Comparison of ENCODE assay signal across 13 cellular contexts in the genomic region with DNA sequence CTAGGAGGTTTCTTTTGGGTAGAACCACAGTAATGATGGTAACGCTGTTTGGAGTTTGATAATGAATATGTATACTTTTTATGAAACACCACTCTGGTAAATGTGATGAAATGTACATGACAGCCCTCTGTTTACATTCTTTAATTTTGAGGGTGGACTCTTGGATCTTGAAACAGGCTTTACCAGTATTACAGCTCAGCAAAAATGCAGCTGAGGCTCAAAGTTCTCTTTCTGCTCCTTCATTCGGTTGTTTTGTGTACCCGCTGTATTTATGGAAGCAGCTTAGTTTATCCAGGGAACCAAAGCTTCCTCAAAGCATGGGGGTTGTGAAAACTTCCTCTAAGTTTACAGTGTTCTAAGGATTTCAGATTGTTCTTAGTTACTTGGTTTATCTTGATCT. TPM values are rescaled to one million over a fixed set of nuclear protein-coding genes. Genes with fewer than 3 reads are reported as not detected.
DNase-seq lines count a peak whose midpoint lies in the region; ATAC-seq, FAIRE-seq and TF ChIP-seq lines count a peak whose summit lies in the region.
"Had no signal": no experiment of that assay in that cellular context is flagged by ENCODE, and none has a peak within 500 bp of the region (broad histone marks: within the 10 kb centered on the region; RNA-seq: fewer than 3 reads in every experiment).

No MANE protein-coding gene starts in this region.

- no peak for FAIRE-seq in HTR-8/SVneo (lab: Jason Lieb, UNC)

- DNase-seq in GM23248 (no peak), SJSA1 (ENCODE audit: low read depth in 1 of 2, low spot score in 2 of 2) (no peak), fibroblast of the conjunctiva (ENCODE audit: low read depth) (peak; percentile 47), pons (ENCODE audit: low spot score) (peak; percentile 35), adrenal gland (no peak), activated T-cell treated with anti-CD3 and anti-CD28 coated beads for 4 hours (no peak), HTR-8/SVneo (ENCODE audit: insufficient read length, low spot score) (no peak)
- DNase-seq: activated B cell treated with CpG ODN at 0.5 μM for 24 hours, left cardiac atrium had no signal

- H3K4me1 ChIP-seq in GM23248 (ENCODE audit: insufficient read depth) (peaks cover 17% of the 10 kb centered on the region), SJSA1 (replicated peaks) (no peaks in the 10 kb centered on the region; the same call in 1 of the 2 replicates), adrenal gland (replicated peaks in 1 of 2) (peaks cover 8 to 45% of the 10 kb centered on the region in 2 donors)

- H3K79me2 ChIP-seq in GM23248 (ENCODE audit: insufficient read depth): peaks cover 100% of the 10 kb centered on the region

- H3K36me3 ChIP-seq in GM23248 (ENCODE audit: low read depth): no peaks in the 10 kb centered on the region
- peaks cover 5% of the 10 kb centered on the region; the same call in 1 of the 2 replicates for H3K36me3 ChIP-seq in SJSA1
- no peaks in the 10 kb centered on the region for H3K36me3 ChIP-seq in adrenal gland (replicated peaks in 1 of 2)
- H3K36me3 ChIP-seq: cardiac muscle cell, vagina had no signal

- ATAC-seq in GM19324 (IDR thresholded peaks at IDR 0.05; ENCODE audit: low FRiP score, unreplicated experiment): no peak
- ATAC-seq: sciatic nerve had no signal

- H3K4me3 ChIP-seq in GM23248: no peak overlapping the region
- H3K4me3 ChIP-seq in SJSA1: no peak overlapping the region
- H3K4me3 ChIP-seq in adrenal gland: no peak overlapping the region
- H3K4me3 ChIP-seq: cardiac muscle cell, vagina had no signal

- in situ Hi-C loops in GM23248 (cut with MboI): no loop called here

- 87 to 91% methylated on average over 3 of the region's 3 CpGs for WGBS in GM23248 (ENCODE audit: low coverage in 1 of 2, low lambda C conversion rate in 2 of 2, missing lambda C conversion rate in 2 of 2), 2 experiments
- WGBS in adrenal gland, 4 donors: 63 to 69% (median 67%) methylated on average over 3 of the region's 3 CpGs

- TF ChIP-seq CTCF in adrenal gland (IDR thresholded peaks at IDR 0.05): no peak

- H3K9me3 ChIP-seq in GM23248 (ENCODE audit: low read depth): no peaks in the 10 kb centered on the region
- no peaks in the 10 kb centered on the region for H3K9me3 ChIP-seq in SJSA1 (replicated peaks)
- no peaks in the 10 kb centered on the region for H3K9me3 ChIP-seq in adrenal gland (replicated peaks in 1 of 3)
- H3K9me3 ChIP-seq: vagina had no signal

- intact Hi-C loops in adrenal gland (cut with DNase I): no loop called here

- TF ChIP-seq POLR2A in adrenal gland (IDR thresholded peaks at IDR 0.05): no peak

- H3K27ac ChIP-seq in GM23248 (peak overlapping the region; percentile 12; the same call in 1 of the 2 replicates), SJSA1 (0 out of 2 replicates have a peak overlapping the region, but pooled peaks have one; percentile 7), adrenal gland (peak overlapping the region in 1 of 5 donors; percentile 19)
- H3K27ac ChIP-seq: cardiac muscle cell, vagina had no signal

- H4K20me1 ChIP-seq in GM23248 (ENCODE audit: insufficient read depth): peaks cover 8% of the 10 kb centered on the region; the same call in 1 of the 2 replicates

- H3K9ac ChIP-seq in GM23248: no peak overlapping the region

- no peak overlapping the region for H3K4me2 ChIP-seq in GM23248 (ENCODE audit: unreplicated experiment)

- H3K27me3 ChIP-seq in GM23248 (replicated peaks; ENCODE audit: insufficient read depth) (no peaks in the 10 kb centered on the region), SJSA1 (replicated peaks) (no peaks in the 10 kb centered on the region), adrenal gland (no peaks in the 10 kb centered on the region)
- H3K27me3 ChIP-seq: cardiac muscle cell, vagina had no signal

- H3F3A ChIP-seq in GM23248 (ENCODE audit: insufficient read depth): 0 out of 2 replicates have a peak, but pooled peaks cover 9% of the 10 kb centered on the region

- no peak overlapping the region for H2AFZ ChIP-seq in GM23248

- H3K9me2 ChIP-seq in GM23248 (ENCODE audit: insufficient read depth): no peaks in the 10 kb centered on the region

RNA-seq across cellular contexts. Expression of gene GAPVD1, which starts 11.1 kb away (rescaled TPM):
- 33.6 and 36.3 TPM in 2 replicates for total RNA-seq in GM23248 (2014; rRNA removed; shearing (Covaris generic))
- polyA plus RNA-seq in GM23248 (2016; fragmentation: Nextera tagmentation; extraction: Ambion mirVana) (37.0 and 39.5 TPM in 2 replicates), adrenal gland (10 to 100 TPM in 1 of 3 donors, 1 to 10 TPM in 2; 7.1 to 25.5 (median 9.6) TPM)
- total RNA-seq in SJSA1 (2014; rRNA removed; shearing (Covaris generic)): 27.8 and 38.4 TPM in 2 replicates
- 10 to 100 TPM; 27.9 to 63.1 (median 41.3) TPM for total RNA-seq in adrenal gland

RNA-seq across cellular contexts. Expression of gene HSPA5, which starts 31.6 kb away (rescaled TPM):
- 70.4 and 76.5 TPM in 2 replicates for total RNA-seq in GM23248 (2014; rRNA removed; shearing (Covaris generic))
- polyA plus RNA-seq in GM23248 (2016; fragmentation: Nextera tagmentation; extraction: Ambion mirVana) (481 and 496 TPM in 2 replicates), adrenal gland (100 to 1,000 TPM in 1 of 3 donors, 10 to 100 TPM in 2; 30.0 to 677 (median 40.6) TPM)
- total RNA-seq in SJSA1 (2014; rRNA removed; shearing (Covaris generic)): 49.0 and 50.3 TPM in 2 replicates
- 100 to 1,000 TPM in 5 of 8 donors, 10 to 100 TPM in 3; 62.7 to 551 (median 133) TPM for total RNA-seq in adrenal gland

Comparison
In these comparisons a context has a peak if more than half of its experiments do, and no peak if none do; other contexts are left out.
1. DNase-seq: peak in fibroblast of the conjunctiva (single experiment) and pons (single experiment); none in GM23248 (single experiment), SJSA1 (0 of 2), adrenal gland (0 of 7), activated T-cell treated with anti-CD3 and anti-CD28 coated beads for 4 hours (single experiment) and HTR-8/SVneo (single experiment).